8 cellular contexts compared by ENCODE assay signal in the genomic region with DNA sequence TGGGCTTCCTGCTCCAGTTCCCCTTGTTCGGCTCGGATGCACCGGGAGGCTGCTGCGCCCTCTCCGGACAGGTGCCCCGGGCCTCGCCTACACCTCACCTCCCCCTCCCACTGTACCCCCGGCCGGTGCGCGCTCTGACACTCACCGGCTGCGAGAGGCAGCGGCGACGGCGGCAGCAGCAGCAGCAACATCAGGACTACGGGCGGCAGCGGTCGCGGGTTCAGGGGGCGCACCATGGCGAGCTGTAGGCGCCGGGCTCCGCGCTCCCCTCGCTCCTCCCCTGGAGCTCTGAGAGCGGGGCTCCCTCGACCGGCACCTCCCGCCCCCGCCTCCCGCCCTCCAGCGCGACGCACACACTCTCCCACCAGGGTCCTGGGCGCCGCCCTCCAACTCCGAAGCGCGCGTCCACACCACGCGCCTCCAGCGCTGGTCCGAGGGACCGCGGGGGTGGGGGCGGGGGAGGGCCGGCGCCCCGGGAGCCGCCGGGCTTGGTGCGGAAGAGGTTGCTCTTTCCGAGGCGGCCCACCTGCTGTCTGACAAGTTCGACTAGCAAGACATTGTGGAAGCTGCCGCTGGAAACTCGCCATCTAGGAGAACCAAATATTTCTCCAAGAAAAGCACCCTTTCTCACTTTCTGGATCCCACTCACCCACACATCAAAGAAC. TPM values are rescaled to one million over a fixed set of nuclear protein-coding genes. Genes with fewer than 3 reads are reported as not detected.
DNase-seq lines count a peak whose midpoint lies in the region; ATAC-seq and TF ChIP-seq lines count a peak whose summit lies in the region.

A gene with protein sequence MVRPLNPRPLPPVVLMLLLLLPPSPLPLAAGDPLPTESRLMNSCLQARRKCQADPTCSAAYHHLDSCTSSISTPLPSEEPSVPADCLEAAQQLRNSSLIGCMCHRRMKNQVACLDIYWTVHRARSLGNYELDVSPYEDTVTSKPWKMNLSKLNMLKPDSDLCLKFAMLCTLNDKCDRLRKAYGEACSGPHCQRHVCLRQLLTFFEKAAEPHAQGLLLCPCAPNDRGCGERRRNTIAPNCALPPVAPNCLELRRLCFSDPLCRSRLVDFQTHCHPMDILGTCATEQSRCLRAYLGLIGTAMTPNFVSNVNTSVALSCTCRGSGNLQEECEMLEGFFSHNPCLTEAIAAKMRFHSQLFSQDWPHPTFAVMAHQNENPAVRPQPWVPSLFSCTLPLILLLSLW (minus strand): TSS at position 433 of the 665 bp plus-strand sequence. CDS start 197 bp downstream, at position 236.

- H3K9me3 ChIP-seq in BLaER1 (no peaks in the 10 kb centered on the region), muscle layer of duodenum (ENCODE audit: control insufficient read depth in 1 of 2, low read length in 2 of 2) (no peaks in the 10 kb centered on the region)

- no peak within 1 kb of the TSS for H3K9ac ChIP-seq in BLaER1

- H3K27me3 ChIP-seq in BLaER1 (peaks cover 39% of the 10 kb centered on the region), muscle layer of duodenum (ENCODE audit: low read depth, low read length) (peaks cover 9% of the 10 kb centered on the region)

- no peak for DNase-seq in Jurkat, Clone E6-1 (ENCODE audit: low read depth, low spot score)
- DNase-seq in choroid plexus epithelial cell (ENCODE audit: low read depth): peak; percentile 28
- no peak for DNase-seq in SK-N-DZ (ENCODE audit: low spot score)
- no peak for DNase-seq in Ammon's horn (ENCODE audit: low spot score)

- H3K27ac ChIP-seq in BLaER1 (no peak within 1 kb of the TSS), muscle layer of duodenum (ENCODE audit: low read length) (no peak within 1 kb of the TSS)

- H3K36me3 ChIP-seq in BLaER1 (no peaks in the 10 kb centered on the region), muscle layer of duodenum (ENCODE audit: control insufficient read depth in 1 of 2, insufficient read depth in 2 of 2, low read length in 2 of 2) (no peaks in the 10 kb centered on the region)

- no peak for TF ChIP-seq CTCF in choroid plexus epithelial cell (conservative IDR thresholded peaks at IDR 0.05; ENCODE audit: low read depth, low read length)

- ATAC-seq in HG03571 (IDR thresholded peaks at IDR 0.05; ENCODE audit: unreplicated experiment) (no peak), HG02938 (IDR thresholded peaks at IDR 0.05; ENCODE audit: unreplicated experiment) (no peak)

- H3K4me1 ChIP-seq in BLaER1: peaks cover 5% of the 10 kb centered on the region; the same call in 1 of the 2 replicates
- no peaks in the 10 kb centered on the region for H3K4me1 ChIP-seq in muscle layer of duodenum (ENCODE audit: control insufficient read depth in 1 of 2, insufficient read depth in 2 of 2, low read length in 2 of 2)

- H3K4me3 ChIP-seq in BLaER1: peak within 1 kb of the TSS; percentile 47
- peak within 1 kb of the TSS; percentile 21 for H3K4me3 ChIP-seq in Jurkat, Clone E6-1 (ENCODE audit: low read length)
- peak within 1 kb of the TSS; percentile 48 for H3K4me3 ChIP-seq in choroid plexus epithelial cell (ENCODE audit: low read depth, low read length)
- peak within 1 kb of the TSS; percentile 15 to 52 for H3K4me3 ChIP-seq in muscle layer of duodenum (ENCODE audit: low read depth in 1 of 2, low read length in 2 of 2)

- H4K20me1 ChIP-seq in BLaER1: no peaks in the 10 kb centered on the region; the same call in 1 of the 2 replicates

- peak within 1 kb of the TSS; percentile 60 for H3K4me2 ChIP-seq in BLaER1

RNA-seq across cellular contexts. Expression of the gene that starts here (rescaled TPM):
- not detected for polyA plus RNA-seq in Jurkat, Clone E6-1 (2012; ENCODE audit: insufficient read depth, insufficient read length)
- 2.2 and 3.3 TPM in 2 replicates for polyA plus RNA-seq in SK-N-DZ (2014; cell fraction: cytosol; rRNA removed)
- polyA plus RNA-seq in SK-N-DZ (2014; cell fraction: nucleus; rRNA removed): 0.33 and 0.65 TPM in 2 replicates
